1 cellular context compared by ENCODE assay signal in the genomic region with DNA sequence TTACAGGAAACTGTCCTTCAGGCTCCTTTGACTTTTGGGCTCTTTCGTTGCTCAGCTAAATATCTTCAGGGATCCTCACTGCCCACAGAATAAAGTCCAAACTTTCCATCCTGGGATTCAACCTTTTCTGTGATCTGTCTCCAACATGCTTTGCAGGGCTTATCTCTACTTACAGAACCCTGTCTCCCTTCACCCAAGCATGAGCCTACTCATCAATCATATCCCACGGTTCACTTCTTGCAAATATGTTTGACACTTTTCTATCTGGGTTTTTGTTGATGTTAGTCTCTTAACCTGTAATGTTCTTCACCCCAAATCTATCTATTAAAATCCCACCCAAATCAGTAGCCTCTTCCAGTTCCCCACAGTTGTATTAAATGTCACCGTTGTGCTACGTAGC.
A peak's percentile ranks its signal among the peaks of the same experiment; 100 is the strongest.
TF ChIP-seq lines count a peak whose summit lies in the region.

No MANE protein-coding gene starts in this region.

TF ChIP-seq in K562, 482 proteins besides CTCF, POLR2A, EP300 and RAD21 (continued from another document):
- TF ChIP-seq HDAC6 (IDR thresholded peaks at IDR 0.05; ENCODE audit: low read depth, low read length) (no peak), CBFA2T2 (conservative IDR thresholded peaks at IDR 0.05) (peak; percentile 55), ZNF77 (CRISPR knock-in tag; IDR thresholded peaks at IDR 0.05) (no peak), SRF (CRISPR knock-in tag; IDR thresholded peaks at IDR 0.05) (no peak), BRD4 (IDR thresholded peaks at IDR 0.05) (no peak), ZKSCAN3 (CRISPR knock-in tag; IDR thresholded peaks at IDR 0.05) (no peak), POLR2G (IDR thresholded peaks at IDR 0.05; ENCODE audit: low read depth, low read length) (no peak), FOXM1 (IDR thresholded peaks at IDR 0.05; ENCODE audit: low read depth) (no peak), FOXM1 (CRISPR knock-in tag; IDR thresholded peaks at IDR 0.05; ENCODE audit: low read depth) (no peak), TCF3 (CRISPR knock-in tag; IDR thresholded peaks at IDR 0.05) (peak; percentile 61), SP1 (CRISPR knock-in tag; IDR thresholded peaks at IDR 0.05) (no peak), MTA1 (IDR thresholded peaks at IDR 0.05; ENCODE audit: borderline replicate concordance) (no peak), YY1 (IDR thresholded peaks at IDR 0.05; ENCODE audit: borderline replicate concordance in 1 of 3, control insufficient read depth in 1 of 3, extremely low read depth in 1 of 3, insufficient read depth in 3 of 3, insufficient read length in 1 of 3, insufficient replicate concordance in 2 of 3, low read depth in 1 of 3, low read length in 2 of 3) (no peak), PURB (CRISPR knock-in tag; IDR thresholded peaks at IDR 0.05; ENCODE audit: low read depth) (no peak), SNIP1 (IDR thresholded peaks at IDR 0.05; ENCODE audit: low read depth) (no peak), POLR3A (IDR thresholded peaks at IDR 0.05; ENCODE audit: borderline replicate concordance, extremely low read depth, insufficient read depth, insufficient read length) (no peak), ESRRB (CRISPR knock-in tag; IDR thresholded peaks at IDR 0.05; ENCODE audit: borderline replicate concordance) (no peak), MEIS2 (IDR thresholded peaks at IDR 0.05; ENCODE audit: partially characterized antibody) (peak; percentile 90), ZNF644 (tag; IDR thresholded peaks at IDR 0.05; ENCODE audit: low read depth) (no peak), ZNF75A (CRISPR knock-in tag; IDR thresholded peaks at IDR 0.05) (no peak), NCOR1 (IDR thresholded peaks at IDR 0.05) (peak; percentile 30; the same call in 1 of the 2 replicates), PTRF (tag; IDR thresholded peaks at IDR 0.05) (no peak), SMARCB1 (IDR thresholded peaks at IDR 0.05; ENCODE audit: insufficient read length, low read depth) (no peak), PHF21A (IDR thresholded peaks at IDR 0.05; ENCODE audit: borderline replicate concordance, low read depth) (no peak), HMGN3 (IDR thresholded peaks at IDR 0.05; ENCODE audit: borderline replicate concordance, extremely low read depth, insufficient read length, low read depth, low read length) (no peak), TAF9B (IDR thresholded peaks at IDR 0.05; ENCODE audit: partially characterized antibody) (no peak), YBX1 (IDR thresholded peaks at IDR 0.05) (no peak), MAZ (CRISPR knock-in tag; conservative IDR thresholded peaks at IDR 0.05 in 1 of 2, IDR thresholded peaks at IDR 0.05 in 1 of 2) (no peak), ZNF436 (CRISPR knock-in tag; IDR thresholded peaks at IDR 0.05) (no peak), MEF2A (IDR thresholded peaks at IDR 0.05; ENCODE audit: control insufficient read depth, low read depth, low read length) (no peak), HMG20B (CRISPR knock-in tag; IDR thresholded peaks at IDR 0.05) (no peak)
- TF ChIP-seq, protein P1, sequence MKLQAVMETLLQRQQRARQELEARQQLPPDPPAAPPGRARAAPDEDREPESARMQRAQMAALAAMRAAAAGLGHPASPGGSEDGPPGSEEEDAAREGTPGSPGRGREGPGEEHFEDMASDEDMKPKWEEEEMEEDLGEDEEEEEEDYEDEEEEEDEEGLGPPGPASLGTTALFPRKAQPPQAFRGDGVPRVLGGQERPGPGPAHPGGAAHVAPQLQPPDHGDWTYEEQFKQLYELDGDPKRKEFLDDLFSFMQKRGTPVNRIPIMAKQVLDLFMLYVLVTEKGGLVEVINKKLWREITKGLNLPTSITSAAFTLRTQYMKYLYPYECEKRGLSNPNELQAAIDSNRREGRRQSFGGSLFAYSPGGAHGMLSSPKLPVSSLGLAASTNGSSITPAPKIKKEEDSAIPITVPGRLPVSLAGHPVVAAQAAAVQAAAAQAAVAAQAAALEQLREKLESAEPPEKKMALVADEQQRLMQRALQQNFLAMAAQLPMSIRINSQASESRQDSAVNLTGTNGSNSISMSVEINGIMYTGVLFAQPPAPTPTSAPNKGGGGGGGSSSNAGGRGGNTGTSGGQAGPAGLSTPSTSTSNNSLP (IDR thresholded peaks at IDR 0.05; ENCODE audit: borderline replicate concordance, low read depth, low read length), result no peak
- TF ChIP-seq, protein P2, sequence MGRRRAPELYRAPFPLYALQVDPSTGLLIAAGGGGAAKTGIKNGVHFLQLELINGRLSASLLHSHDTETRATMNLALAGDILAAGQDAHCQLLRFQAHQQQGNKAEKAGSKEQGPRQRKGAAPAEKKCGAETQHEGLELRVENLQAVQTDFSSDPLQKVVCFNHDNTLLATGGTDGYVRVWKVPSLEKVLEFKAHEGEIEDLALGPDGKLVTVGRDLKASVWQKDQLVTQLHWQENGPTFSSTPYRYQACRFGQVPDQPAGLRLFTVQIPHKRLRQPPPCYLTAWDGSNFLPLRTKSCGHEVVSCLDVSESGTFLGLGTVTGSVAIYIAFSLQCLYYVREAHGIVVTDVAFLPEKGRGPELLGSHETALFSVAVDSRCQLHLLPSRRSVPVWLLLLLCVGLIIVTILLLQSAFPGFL (CRISPR knock-in tag; IDR thresholded peaks at IDR 0.05), result no peak
- TF ChIP-seq, protein P3, sequence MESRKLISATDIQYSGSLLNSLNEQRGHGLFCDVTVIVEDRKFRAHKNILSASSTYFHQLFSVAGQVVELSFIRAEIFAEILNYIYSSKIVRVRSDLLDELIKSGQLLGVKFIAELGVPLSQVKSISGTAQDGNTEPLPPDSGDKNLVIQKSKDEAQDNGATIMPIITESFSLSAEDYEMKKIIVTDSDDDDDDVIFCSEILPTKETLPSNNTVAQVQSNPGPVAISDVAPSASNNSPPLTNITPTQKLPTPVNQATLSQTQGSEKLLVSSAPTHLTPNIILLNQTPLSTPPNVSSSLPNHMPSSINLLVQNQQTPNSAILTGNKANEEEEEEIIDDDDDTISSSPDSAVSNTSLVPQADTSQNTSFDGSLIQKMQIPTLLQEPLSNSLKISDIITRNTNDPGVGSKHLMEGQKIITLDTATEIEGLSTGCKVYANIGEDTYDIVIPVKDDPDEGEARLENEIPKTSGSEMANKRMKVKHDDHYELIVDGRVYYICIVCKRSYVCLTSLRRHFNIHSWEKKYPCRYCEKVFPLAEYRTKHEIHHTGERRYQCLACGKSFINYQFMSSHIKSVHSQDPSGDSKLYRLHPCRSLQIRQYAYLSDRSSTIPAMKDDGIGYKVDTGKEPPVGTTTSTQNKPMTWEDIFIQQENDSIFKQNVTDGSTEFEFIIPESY (CRISPR knock-in tag; IDR thresholded peaks at IDR 0.05), result no peak
- TF ChIP-seq, protein P4, sequence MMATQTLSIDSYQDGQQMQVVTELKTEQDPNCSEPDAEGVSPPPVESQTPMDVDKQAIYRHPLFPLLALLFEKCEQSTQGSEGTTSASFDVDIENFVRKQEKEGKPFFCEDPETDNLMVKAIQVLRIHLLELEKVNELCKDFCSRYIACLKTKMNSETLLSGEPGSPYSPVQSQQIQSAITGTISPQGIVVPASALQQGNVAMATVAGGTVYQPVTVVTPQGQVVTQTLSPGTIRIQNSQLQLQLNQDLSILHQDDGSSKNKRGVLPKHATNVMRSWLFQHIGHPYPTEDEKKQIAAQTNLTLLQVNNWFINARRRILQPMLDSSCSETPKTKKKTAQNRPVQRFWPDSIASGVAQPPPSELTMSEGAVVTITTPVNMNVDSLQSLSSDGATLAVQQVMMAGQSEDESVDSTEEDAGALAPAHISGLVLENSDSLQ (IDR thresholded peaks at IDR 0.05), result peak; percentile 52
TF ChIP-seq in K562: peak in this region for 12.
